ENCODE assay signal across 8 cellular contexts in genomic region chr4:165096776-165097175, GRCh38. TPM values are rescaled to one million over a fixed set of nuclear protein-coding genes. Genes with fewer than 3 reads are reported as not detected.
DNase-seq lines count a peak whose midpoint lies in the region; ATAC-seq and TF ChIP-seq lines count a peak whose summit lies in the region.

No MANE protein-coding gene starts in this region.

- POLR2A ChIA-PET in activated CD4-positive, alpha-beta T cell treated with anti-CD3 and anti-CD28 coated beads, Interleukin-2, amount 10 ng/mL, durations not matched to agents 7 days and 5 days (lab: Charles Lee), result no interaction called here

- H3K27ac ChIP-seq in dorsolateral prefrontal cortex (no peak overlapping the region), psoas muscle (no peak overlapping the region)

- TF ChIP-seq CTCF in LNCAP (IDR thresholded peaks at IDR 0.05) (peak; percentile 56), dorsolateral prefrontal cortex (IDR thresholded peaks at IDR 0.05 in 54 of 56, conservative IDR thresholded peaks at IDR 0.05 in 2 of 56; ENCODE audit: low read depth in 1 of 56, partially characterized antibody in 56 of 56) (peak in 55 of 56 donors; percentile 28 to 77 (median 62)), psoas muscle (IDR thresholded peaks at IDR 0.05) (peak; percentile 51)

- H3K9me3 ChIP-seq in psoas muscle, result no peaks in the 10 kb centered on the region

- H3K4me3 ChIP-seq in dorsolateral prefrontal cortex (no peak overlapping the region), psoas muscle (no peak overlapping the region)

- H3K36me3 ChIP-seq in psoas muscle (ENCODE audit: insufficient read depth in 1 of 2, low read depth in 1 of 2), result peaks cover 0 to 59% of the 10 kb centered on the region in 2 donors

- H3K4me1 Mint-ChIP-seq in activated CD4-positive, alpha-beta T cell treated with anti-CD3 and anti-CD28 coated beads, Interleukin-2, amount 10 ng/mL, durations not matched to agents 7 days and 5 days, result no peaks in the 10 kb centered on the region

- H3K36me3 Mint-ChIP-seq in activated CD4-positive, alpha-beta T cell treated with anti-CD3 and anti-CD28 coated beads, Interleukin-2, amount 10 ng/mL, durations not matched to agents 7 days and 5 days (ENCODE audit: low read depth), result peaks cover 8% of the 10 kb centered on the region

- H3K27ac Mint-ChIP-seq in activated CD4-positive, alpha-beta T cell treated with anti-CD3 and anti-CD28 coated beads, Interleukin-2, amount 10 ng/mL, durations not matched to agents 7 days and 5 days, result no peak overlapping the region

- no peak overlapping the region for H3K4me3 Mint-ChIP-seq in activated CD4-positive, alpha-beta T cell treated with anti-CD3 and anti-CD28 coated beads, Interleukin-2, amount 10 ng/mL, durations not matched to agents 7 days and 5 days

- 67 to 72% (median 71%) methylated on average over 2 of the region's 2 CpGs for WGBS in psoas muscle, 3 donors

- H3K27me3 ChIP-seq in dorsolateral prefrontal cortex (no peaks in the 10 kb centered on the region), psoas muscle (ENCODE audit: insufficient read depth in 3 of 3, low read length in 2 of 3) (no peaks in the 10 kb centered on the region)

- no peaks in the 10 kb centered on the region for H3K9me3 Mint-ChIP-seq in activated CD4-positive, alpha-beta T cell treated with anti-CD3 and anti-CD28 coated beads, Interleukin-2, amount 10 ng/mL, durations not matched to agents 7 days and 5 days

- peak; percentile 7 for DNase-seq in activated CD4-positive, alpha-beta T cell treated with anti-CD3 and anti-CD28 coated beads, Interleukin-2, amount 10 ng/mL, durations not matched to agents 7 days and 5 days
- DNase-seq in activated CD4-positive, alpha-beta T cell treated with anti-CD3 and anti-CD28 coated beads, Interleukin-2, amount 50 U/mL, for 48 hours, result no peak
- no peak for DNase-seq in dorsolateral prefrontal cortex
- no peak for DNase-seq in psoas muscle

- H3K27me3 Mint-ChIP-seq in activated CD4-positive, alpha-beta T cell treated with anti-CD3 and anti-CD28 coated beads, Interleukin-2, amount 10 ng/mL, durations not matched to agents 7 days and 5 days, result no peaks in the 10 kb centered on the region

- ATAC-seq in psoas muscle, result no peak
- ATAC-seq in GM21526 (IDR thresholded peaks at IDR 0.05; ENCODE audit: low FRiP score, unreplicated experiment), result no peak
- no peak for ATAC-seq in GM19035 (IDR thresholded peaks at IDR 0.05; ENCODE audit: unreplicated experiment)
- no peak for ATAC-seq in GM18498 (IDR thresholded peaks at IDR 0.05; ENCODE audit: unreplicated experiment)

- no peaks in the 10 kb centered on the region for H3K4me1 ChIP-seq in psoas muscle

- CTCF ChIA-PET in activated CD4-positive, alpha-beta T cell treated with anti-CD3 and anti-CD28 coated beads, Interleukin-2, amount 10 ng/mL, durations not matched to agents 7 days and 5 days (lab: Charles Lee), result interaction anchor here (0.6 to 1.5 kb wide), 6 partner anchors 10 to 999 kb away, joined by 3 to 5 read pairs (median 3); no protein-coding TSS in a partner anchor

- intact Hi-C loops in dorsolateral prefrontal cortex (cut with DNase I), result loop anchor here (2.0 to 10.0 kb wide), 2 partner anchors 318 to 322 kb away; no protein-coding TSS in a partner anchor
- intact Hi-C loops in psoas muscle (cut with DNase I), result loop anchor here in 1 of 2 donors (10.0 kb wide), 2 partner anchors 322 to 1542 kb away; no protein-coding TSS in a partner anchor

RNA-seq across cellular contexts. Expression of gene TMEM192, which starts 15.9 kb away (rescaled TPM):
- total RNA-seq in activated CD4-positive, alpha-beta T cell treated with anti-CD3 and anti-CD28 coated beads, Interleukin-2, amount 10 ng/mL, durations not matched to agents 7 days and 5 days, result 1 to 10 TPM; 7.0 to 8.1 TPM
- total RNA-seq in dorsolateral prefrontal cortex, result 10 to 100 TPM; 12.0 to 35.8 (median 23.8) TPM
- 10 to 100 TPM; 13.5 to 16.3 (median 15.3) TPM for total RNA-seq in psoas muscle
- polyA plus RNA-seq in psoas muscle, result 10 to 100 TPM in 1 of 3 donors, 1 to 10 TPM in 2; 4.4 to 16.0 (median 6.7) TPM

RNA-seq across cellular contexts. Expression of gene TRIM75, which starts 43.1 kb away (rescaled TPM):
- not detected for total RNA-seq in activated CD4-positive, alpha-beta T cell treated with anti-CD3 and anti-CD28 coated beads, Interleukin-2, amount 10 ng/mL, durations not matched to agents 7 days and 5 days
- total RNA-seq in dorsolateral prefrontal cortex (not detected), psoas muscle (not detected)
- polyA plus RNA-seq in psoas muscle, result not detected
